In the genomic region with DNA sequence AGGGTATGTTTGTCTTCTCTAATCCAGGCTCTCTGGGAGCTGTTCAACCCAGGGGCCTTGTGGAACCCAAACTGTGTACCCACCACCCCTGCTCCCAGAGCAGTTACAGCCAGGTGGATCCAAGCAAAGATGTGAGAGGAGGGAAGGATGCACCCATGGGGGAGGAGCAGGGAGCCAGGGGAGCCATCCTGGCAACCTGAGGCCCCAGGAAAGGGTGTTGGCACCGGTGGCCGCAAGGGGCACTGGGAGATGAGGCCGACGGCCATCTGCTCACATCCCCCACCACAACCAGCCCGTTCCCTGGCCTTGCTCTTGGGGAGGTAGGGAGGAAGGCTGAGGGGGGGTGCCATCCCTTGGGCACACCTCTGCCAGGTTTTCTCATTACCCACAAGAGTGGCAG, we compare ENCODE assay signal across 13 cellular contexts. TPM values are rescaled to one million over a fixed set of nuclear protein-coding genes. Genes with fewer than 3 reads are reported as not detected.
DNase-seq lines count a peak whose midpoint lies in the region; ATAC-seq, FAIRE-seq and TF ChIP-seq lines count a peak whose summit lies in the region.
"Had no signal": no experiment of that assay in that cellular context is flagged by ENCODE, and none has a peak within 500 bp of the region (broad histone marks: within the 10 kb centered on the region; RNA-seq: fewer than 3 reads in every experiment).

No MANE protein-coding gene starts in this region.

- no peaks in the 10 kb centered on the region for H3K9me3 Mint-ChIP-seq in osteocyte (ENCODE audit: unreplicated experiment)
- H3K9me3 Mint-ChIP-seq in activated T-helper 17 cell treated with anti-CD3 and anti-CD28 coated beads, Interleukin-2, amount 50 U/mL, for 72 hours, result peaks cover 4% of the 10 kb centered on the region
- H3K9me3 Mint-ChIP-seq: endodermal cell had no signal

- peaks cover 5% of the 10 kb centered on the region for H3K4me1 Mint-ChIP-seq in osteocyte (ENCODE audit: unreplicated experiment)
- peaks cover 21% of the 10 kb centered on the region for H3K4me1 Mint-ChIP-seq in activated T-helper 17 cell treated with anti-CD3 and anti-CD28 coated beads, Interleukin-2, amount 50 U/mL, for 72 hours

- no peak for ATAC-seq in activated T-helper 17 cell treated with anti-CD3 and anti-CD28 coated beads, Interleukin-2, amount 50 U/mL, for 72 hours (replicated peaks)

- H3K4me3 ChIP-seq in HUES6 (ENCODE audit: low read depth, low read length) (no peak overlapping the region), colonic mucosa (no peak overlapping the region), kidney (ENCODE audit: low read length in 2 of 2) (no peak overlapping the region)
- H3K4me3 ChIP-seq: SK-N-MC had no signal

- FAIRE-seq in kidney (lab: Jason Lieb, UNC), result no peak

- no peaks in the 10 kb centered on the region for H3K27me3 Mint-ChIP-seq in osteocyte (ENCODE audit: unreplicated experiment)
- no peaks in the 10 kb centered on the region for H3K27me3 Mint-ChIP-seq in activated T-helper 17 cell treated with anti-CD3 and anti-CD28 coated beads, Interleukin-2, amount 50 U/mL, for 72 hours

- H3K4me1 ChIP-seq in HUES6 (ENCODE audit: control insufficient read depth, insufficient read depth, low read length) (peaks cover 41% of the 10 kb centered on the region), colonic mucosa (no peaks in the 10 kb centered on the region), kidney (ENCODE audit: control insufficient read depth in 1 of 2, insufficient read depth in 1 of 2, low read depth in 1 of 2, low read length in 2 of 2) (peaks cover 0 to 2% of the 10 kb centered on the region in 2 donors)

- H3K27me3 ChIP-seq in HUES6 (ENCODE audit: control insufficient read depth, insufficient read depth, low read length) (no peaks in the 10 kb centered on the region), colonic mucosa (no peaks in the 10 kb centered on the region)
- H3K27me3 ChIP-seq: brain microvascular endothelial cell had no signal

- H3K36me3 ChIP-seq in HUES6 (ENCODE audit: control insufficient read depth, insufficient read depth, low read length) (0 out of 2 replicates have a peak, but pooled peaks cover 1% of the 10 kb centered on the region), colonic mucosa (no peaks in the 10 kb centered on the region), kidney (ENCODE audit: control insufficient read depth in 1 of 2, insufficient read depth in 2 of 2, low read length in 2 of 2) (no peaks in the 10 kb centered on the region)
- H3K36me3 ChIP-seq: brain microvascular endothelial cell had no signal

- no peak overlapping the region for H3K9ac ChIP-seq in HUES6 (ENCODE audit: low read length)
- no peak overlapping the region for H3K9ac ChIP-seq in colonic mucosa (ENCODE audit: low read depth in 2 of 2, low read length in 2 of 2)
- no peak overlapping the region for H3K9ac ChIP-seq in kidney (ENCODE audit: low read length in 2 of 2)

- POLR2A ChIA-PET in RWPE1 (lab: Yijun Ruan, JAX; ENCODE audit: low non-redundant PET), result no interaction called here

- H3K4me3 Mint-ChIP-seq in osteocyte (ENCODE audit: unreplicated experiment), result no peak overlapping the region
- H3K4me3 Mint-ChIP-seq in activated T-helper 17 cell treated with anti-CD3 and anti-CD28 coated beads, Interleukin-2, amount 50 U/mL, for 72 hours, result no peak overlapping the region

- H3K9me3 ChIP-seq in HUES6 (ENCODE audit: control insufficient read depth, insufficient read depth, low read depth, low read length) (no peaks in the 10 kb centered on the region), colonic mucosa (no peaks in the 10 kb centered on the region), kidney (ENCODE audit: control insufficient read depth in 1 of 2, low read length in 2 of 2) (no peaks in the 10 kb centered on the region)

- intact Hi-C loops in colonic mucosa (cut with DNase I), result no loop called here
- intact Hi-C loops in kidney (cut with DNase I), result no loop called here

- H3K27ac Mint-ChIP-seq in osteocyte (ENCODE audit: unreplicated experiment), result no peak overlapping the region
- H3K27ac Mint-ChIP-seq in activated T-helper 17 cell treated with anti-CD3 and anti-CD28 coated beads, Interleukin-2, amount 50 U/mL, for 72 hours, result no peak overlapping the region
- H3K27ac Mint-ChIP-seq: endodermal cell had no signal

- CTCF ChIA-PET in RWPE1 (lab: Yijun Ruan, JAX), result no interaction called here

- H3K36me3 Mint-ChIP-seq in osteocyte (ENCODE audit: unreplicated experiment), result peaks cover 8% of the 10 kb centered on the region
- peaks cover 16% of the 10 kb centered on the region for H3K36me3 Mint-ChIP-seq in activated T-helper 17 cell treated with anti-CD3 and anti-CD28 coated beads, Interleukin-2, amount 50 U/mL, for 72 hours (ENCODE audit: low read depth)

- TF ChIP-seq CTCF in colonic mucosa (IDR thresholded peaks at IDR 0.05), result no peak
- TF ChIP-seq CTCF in osteocyte (IDR thresholded peaks at IDR 0.05), result no peak
- no peak for TF ChIP-seq CTCF in RWPE1 (conservative IDR thresholded peaks at IDR 0.05; ENCODE audit: low read depth)
- no peak for TF ChIP-seq CTCF in kidney (IDR thresholded peaks at IDR 0.05; ENCODE audit: borderline replicate concordance, extremely low read depth, insufficient read depth)

- H3K27ac ChIP-seq in HUES6 (ENCODE audit: low read depth, low read length) (0 out of 2 replicates have a peak overlapping the region, but pooled peaks have one; percentile 79), colonic mucosa (peak overlapping the region; percentile 27), RWPE1 (no peak overlapping the region), kidney (ENCODE audit: low read depth in 2 of 2, low read length in 2 of 2) (no peak overlapping the region)
- H3K27ac ChIP-seq: 22Rv1, brain microvascular endothelial cell, SK-N-MC had no signal

- DNase-seq in DMS 273 (lab: John Stamatoyannopoulos, UW; ENCODE audit: unreplicated experiment) (peak; percentile 23), DMS 273 treated with DMSO at 0.1 percent for 48 hours (lab: John Stamatoyannopoulos, UW) (no peak), colonic mucosa (no peak), osteocyte (ENCODE audit: extremely low spot score, unreplicated experiment) (peak; percentile 68), RWPE1 (ENCODE audit: low spot score) (no peak), kidney (no peak)
- DNase-seq: brain microvascular endothelial cell, HCEC 1CT had no signal

RNA-seq across cellular contexts. Expression of gene CMTM6, which starts 43.2 kb away (rescaled TPM):
- total RNA-seq in colonic mucosa, result 10 to 100 TPM; 55.3 to 73.7 TPM
- 60.4 and 61.5 TPM in 2 replicates for total RNA-seq in osteocyte
- total RNA-seq in activated T-helper 17 cell treated with anti-CD3 and anti-CD28 coated beads, Interleukin-2, amount 50 U/mL, for 72 hours, result 100 to 1,000 TPM; 101 to 124 TPM
- total RNA-seq in kidney, result 63.3 TPM
- 22.2 TPM for polyA plus RNA-seq in kidney (ENCODE audit: insufficient read depth, low read depth, low replicate concordance)

Comparison
In these comparisons a context has a peak if more than half of its experiments do, and no peak if none do; other contexts are left out.
1. DNase-seq: peak in DMS 273 (single experiment) and osteocyte (single experiment); none in DMS 273 treated with DMSO at 0.1 percent for 48 hours (single experiment), colonic mucosa (single experiment), RWPE1 (single experiment) and kidney (single experiment).
2. H3K27ac ChIP-seq: peak in HUES6 (single experiment) and colonic mucosa (single experiment); none in RWPE1 (single experiment) and kidney (0 of 2).